25 cellular contexts compared by ENCODE assay signal in genomic region chr11:66417000-66417399, GRCh38. TPM values are rescaled to one million over a fixed set of nuclear protein-coding genes. Genes with fewer than 3 reads are reported as not detected.
DNase-seq lines count a peak whose midpoint lies in the region; ATAC-seq and TF ChIP-seq lines count a peak whose summit lies in the region.
"Had no signal": no experiment of that assay in that cellular context is flagged by ENCODE, and none has a peak within 500 bp of the region (broad histone marks: within the 10 kb centered on the region; RNA-seq: fewer than 3 reads in every experiment).

No MANE protein-coding gene starts in this region.

- H3K27ac Mint-ChIP-seq in activated naive CD4-positive, alpha-beta T cell treated with anti-CD3 and anti-CD28 coated beads for 36 hours = no peak overlapping the region
- peak overlapping the region; percentile 41 for H3K27ac Mint-ChIP-seq in activated T-helper 17 cell treated with anti-CD3 and anti-CD28 coated beads, Interleukin-2, amount 50 U/mL, for 72 hours
- H3K27ac Mint-ChIP-seq in CD4-positive, alpha-beta T cell = no peak overlapping the region
- H3K27ac Mint-ChIP-seq: activated CD8-positive, alpha-beta memory T cell treated with anti-CD3 and anti-CD28 coated beads, Interleukin-2, amount 10 ng/mL, durations not matched to agents 7 days and 5 days; memory B cell; T-helper 17 cell had no signal

- no peak for TF ChIP-seq CTCF in tibial artery (IDR thresholded peaks at IDR 0.05)
- TF ChIP-seq CTCF in CD4-positive, alpha-beta T cell (IDR thresholded peaks at IDR 0.05) = no peak

- ATAC-seq in activated T-helper 17 cell treated with anti-CD3 and anti-CD28 coated beads, Interleukin-2, amount 50 U/mL, for 72 hours (replicated peaks) = peak; percentile 9
- no peak for ATAC-seq in CD4-positive, alpha-beta T cell (ENCODE audit: poor library complexity)
- ATAC-seq: activated CD8-positive, alpha-beta memory T cell treated with anti-CD3 and anti-CD28 coated beads, Interleukin-2, amount 10 ng/mL, durations not matched to agents 7 days and 5 days; naive thymus-derived CD4-positive, alpha-beta T cell; T-helper 17 cell had no signal

- H3K4me3 Mint-ChIP-seq in activated naive CD4-positive, alpha-beta T cell treated with anti-CD3 and anti-CD28 coated beads for 36 hours = no peak overlapping the region
- H3K4me3 Mint-ChIP-seq in activated T-helper 17 cell treated with anti-CD3 and anti-CD28 coated beads, Interleukin-2, amount 50 U/mL, for 72 hours = peak overlapping the region; percentile 63
- no peak overlapping the region for H3K4me3 Mint-ChIP-seq in CD4-positive, alpha-beta T cell
- H3K4me3 Mint-ChIP-seq: activated CD8-positive, alpha-beta memory T cell treated with anti-CD3 and anti-CD28 coated beads, Interleukin-2, amount 10 ng/mL, durations not matched to agents 7 days and 5 days; memory B cell; T-helper 17 cell had no signal

- H3K9me3 Mint-ChIP-seq in activated naive CD4-positive, alpha-beta T cell treated with anti-CD3 and anti-CD28 coated beads for 36 hours = no peaks in the 10 kb centered on the region
- H3K9me3 Mint-ChIP-seq in activated T-helper 17 cell treated with anti-CD3 and anti-CD28 coated beads, Interleukin-2, amount 50 U/mL, for 72 hours = no peaks in the 10 kb centered on the region
- H3K9me3 Mint-ChIP-seq in CD4-positive, alpha-beta T cell = peaks cover 7% of the 10 kb centered on the region

- no peaks in the 10 kb centered on the region for H3K36me3 Mint-ChIP-seq in activated naive CD4-positive, alpha-beta T cell treated with anti-CD3 and anti-CD28 coated beads for 36 hours (ENCODE audit: low read depth)
- no peaks in the 10 kb centered on the region for H3K36me3 Mint-ChIP-seq in activated T-helper 17 cell treated with anti-CD3 and anti-CD28 coated beads, Interleukin-2, amount 50 U/mL, for 72 hours (ENCODE audit: low read depth)
- H3K36me3 Mint-ChIP-seq in CD4-positive, alpha-beta T cell (ENCODE audit: low read depth) = no peaks in the 10 kb centered on the region
- H3K36me3 Mint-ChIP-seq: activated CD8-positive, alpha-beta memory T cell treated with anti-CD3 and anti-CD28 coated beads, Interleukin-2, amount 10 ng/mL, durations not matched to agents 7 days and 5 days; memory B cell had no signal

- intact Hi-C loops in activated naive CD4-positive, alpha-beta T cell treated with anti-CD3 and anti-CD28 coated beads for 36 hours (cut with micrococcal nuclease) = no loop called here
- intact Hi-C loops in tibial artery (cut with DNase I; ENCODE audit: low total_unique reads) = no loop called here
- intact Hi-C loops in CD4-positive, alpha-beta T cell (cut with DNase I, micrococcal nuclease) = no loop called here

- no peak overlapping the region for H3K27ac ChIP-seq in tibial artery
- no peak overlapping the region for H3K27ac ChIP-seq in CD4-positive, alpha-beta T cell (ENCODE audit: low read depth, low read length)
- H3K27ac ChIP-seq: colonic mucosa, Peyer's patch, WERI-Rb-1 had no signal

- peaks cover 55% of the 10 kb centered on the region for H3K27me3 Mint-ChIP-seq in activated naive CD4-positive, alpha-beta T cell treated with anti-CD3 and anti-CD28 coated beads for 36 hours (ENCODE audit: low read depth)
- peaks cover 45% of the 10 kb centered on the region for H3K27me3 Mint-ChIP-seq in activated T-helper 17 cell treated with anti-CD3 and anti-CD28 coated beads, Interleukin-2, amount 50 U/mL, for 72 hours
- H3K27me3 Mint-ChIP-seq in CD4-positive, alpha-beta T cell = peaks cover 81% of the 10 kb centered on the region

- CTCF ChIA-PET in activated naive CD4-positive, alpha-beta T cell treated with anti-CD3 and anti-CD28 coated beads for 36 hours (lab: Charles Lee) = interaction anchor here (1.1 to 2.7 kb wide), 5 partner anchors 10 to 28 kb away, joined by 4 to 20 read pairs (median 12); partner anchors contain the start of gene MRPL11
- CTCF ChIA-PET in CD4-positive, alpha-beta T cell (lab: Charles Lee) = interaction anchor here (1.8 to 3.1 kb wide), 2 partner anchors 22 to 261 kb away, joined by 4 to 14 read pairs; partner anchors contain the start of gene MRPL11

- peaks cover 0 to 78% (median 43%) of the 10 kb centered on the region in 4 donors for H3K4me1 ChIP-seq in tibial artery
- H3K4me1 ChIP-seq: colonic mucosa, HAP-1 had no signal

- peak; percentile 51 for DNase-seq in activated naive CD4-positive, alpha-beta T cell treated with anti-CD3 and anti-CD28 coated beads for 36 hours
- DNase-seq in activated naive CD4-positive, alpha-beta T cell treated with anti-CD3 and anti-CD28 coated beads, Interleukin-2, amount 50 U/mL, for 16 hours = no peak
- DNase-seq in cerebellum (ENCODE audit: low spot score) = peak; percentile 36
- peak; percentile 30 for DNase-seq in stimulated activated CD4-positive, alpha-beta T cell treated with anti-CD3 and anti-CD28 coated beads, Interleukin-4, amount 100 ng/mL, for 1 hour
- no peak for DNase-seq in NCI-H1105 treated with DMSO at 0.1 percent for 48 hours (lab: John Stamatoyannopoulos, UW)
- DNase-seq in tibial artery = no peak
- no peak for DNase-seq in CD4-positive, alpha-beta T cell
- DNase-seq: activated CD8-positive, alpha-beta memory T cell treated with anti-CD3 and anti-CD28 coated beads, Interleukin-2, amount 10 ng/mL, durations not matched to agents 7 days and 5 days; activated gamma-delta T cell treated with Interleukin-2 at 50 U/mL for 16 hours; AML-193; colonic mucosa; COR-L47; Karpas-422; NCI-H2029; Peyer's patch; sigmoid colon; T-helper 17 cell; WERI-Rb-1 had no signal

- H3K27me3 ChIP-seq in tibial artery = peaks cover 0 to 3% of the 10 kb centered on the region in 2 donors
- H3K27me3 ChIP-seq in CD4-positive, alpha-beta T cell (ENCODE audit: control insufficient read depth, insufficient read depth, low read length) = peaks cover 53% of the 10 kb centered on the region
- H3K27me3 ChIP-seq: Peyer's patch, sigmoid colon had no signal

- H3K4me1 Mint-ChIP-seq in activated naive CD4-positive, alpha-beta T cell treated with anti-CD3 and anti-CD28 coated beads for 36 hours (ENCODE audit: low read depth) = peaks cover 32% of the 10 kb centered on the region
- H3K4me1 Mint-ChIP-seq in activated T-helper 17 cell treated with anti-CD3 and anti-CD28 coated beads, Interleukin-2, amount 50 U/mL, for 72 hours = peaks cover 27% of the 10 kb centered on the region
- peaks cover 6% of the 10 kb centered on the region for H3K4me1 Mint-ChIP-seq in CD4-positive, alpha-beta T cell (ENCODE audit: low read depth)
- H3K4me1 Mint-ChIP-seq: T-helper 17 cell had no signal

- H3K4me3 ChIP-seq in tibial artery = no peak overlapping the region
- H3K4me3 ChIP-seq: colonic mucosa, HAP-1, Peyer's patch, sigmoid colon had no signal

- H3K36me3 ChIP-seq in tibial artery = peaks cover 0 to under 1% (median 0%) of the 10 kb centered on the region in 3 donors
- H3K36me3 ChIP-seq: colonic mucosa, HAP-1, Peyer's patch, WERI-Rb-1 had no signal

- POLR2A ChIA-PET in CD4-positive, alpha-beta T cell (lab: Charles Lee) = no interaction called here

- H3K9me3 ChIP-seq in tibial artery = no peaks in the 10 kb centered on the region
- no peaks in the 10 kb centered on the region for H3K9me3 ChIP-seq in CD4-positive, alpha-beta T cell (ENCODE audit: control insufficient read depth, low read length)
- H3K9me3 ChIP-seq: colonic mucosa, HAP-1, Peyer's patch, sigmoid colon had no signal

RNA-seq across cellular contexts. Expression of gene NPAS4, which starts 3.8 kb away (rescaled TPM):
- total RNA-seq in activated naive CD4-positive, alpha-beta T cell treated with anti-CD3 and anti-CD28 coated beads for 36 hours = not detected
- under 1 TPM; 0.21 to 0.28 TPM for total RNA-seq in activated T-helper 17 cell treated with anti-CD3 and anti-CD28 coated beads, Interleukin-2, amount 50 U/mL, for 72 hours
- total RNA-seq in cerebellum = 0.18 TPM
- not detected for total RNA-seq in CD4-positive, alpha-beta T cell
- total RNA-seq: glomerular endothelial cell, NCI-H460, Peyer's patch, SK-MEL-5, T-helper 17 cell had no signal

RNA-seq across cellular contexts. Expression of gene MRPL11, which starts 21.6 kb away (rescaled TPM):
- 100 to 1,000 TPM; 143 to 144 TPM for total RNA-seq in activated naive CD4-positive, alpha-beta T cell treated with anti-CD3 and anti-CD28 coated beads for 36 hours
- total RNA-seq in activated T-helper 17 cell treated with anti-CD3 and anti-CD28 coated beads, Interleukin-2, amount 50 U/mL, for 72 hours = 100 to 1,000 TPM in 1 of 2 donors, 10 to 100 TPM in 1; 56.1 to 131 TPM
- total RNA-seq in cerebellum = 13.1 TPM
- 10 to 100 TPM; 17.7 to 21.0 TPM for total RNA-seq in CD4-positive, alpha-beta T cell

RNA-seq across cellular contexts. Expression of gene SLC29A2, which starts 45.4 kb away (rescaled TPM):
- 1 to 10 TPM; 6.6 to 7.4 TPM for total RNA-seq in activated naive CD4-positive, alpha-beta T cell treated with anti-CD3 and anti-CD28 coated beads for 36 hours
- 1 to 10 TPM; 7.6 to 9.1 TPM for total RNA-seq in activated T-helper 17 cell treated with anti-CD3 and anti-CD28 coated beads, Interleukin-2, amount 50 U/mL, for 72 hours
- total RNA-seq in cerebellum = 1.2 TPM
- 1 to 10 TPM; 9.7 TPM for total RNA-seq in CD4-positive, alpha-beta T cell

RNA-seq across cellular contexts. Expression of gene PELI3, which starts 49.7 kb away (rescaled TPM):
- 1 to 10 TPM; 2.3 to 2.4 TPM for total RNA-seq in activated naive CD4-positive, alpha-beta T cell treated with anti-CD3 and anti-CD28 coated beads for 36 hours
- total RNA-seq in activated T-helper 17 cell treated with anti-CD3 and anti-CD28 coated beads, Interleukin-2, amount 50 U/mL, for 72 hours = 10 to 100 TPM in 1 of 2 donors, 1 to 10 TPM in 1; 8.1 to 17.5 TPM
- 12.2 TPM for total RNA-seq in cerebellum
- 10 to 100 TPM; 20.7 to 23.8 TPM for total RNA-seq in CD4-positive, alpha-beta T cell

Comparison
In these comparisons a context has a peak if more than half of its experiments do, and no peak if none do; other contexts are left out.
1. DNase-seq: peak in activated naive CD4-positive, alpha-beta T cell treated with anti-CD3 and anti-CD28 coated beads for 36 hours (single experiment), cerebellum (single experiment) and stimulated activated CD4-positive, alpha-beta T cell treated with anti-CD3 and anti-CD28 coated beads, Interleukin-4, amount 100 ng/mL, for 1 hour (single experiment); none in activated naive CD4-positive, alpha-beta T cell treated with anti-CD3 and anti-CD28 coated beads, Interleukin-2, amount 50 U/mL, for 16 hours (single experiment), NCI-H1105 treated with DMSO at 0.1 percent for 48 hours (single experiment), tibial artery (0 of 2) and CD4-positive, alpha-beta T cell (0 of 10).